Comparison of ENCODE assay signal across 6 cellular contexts in the genomic region with DNA sequence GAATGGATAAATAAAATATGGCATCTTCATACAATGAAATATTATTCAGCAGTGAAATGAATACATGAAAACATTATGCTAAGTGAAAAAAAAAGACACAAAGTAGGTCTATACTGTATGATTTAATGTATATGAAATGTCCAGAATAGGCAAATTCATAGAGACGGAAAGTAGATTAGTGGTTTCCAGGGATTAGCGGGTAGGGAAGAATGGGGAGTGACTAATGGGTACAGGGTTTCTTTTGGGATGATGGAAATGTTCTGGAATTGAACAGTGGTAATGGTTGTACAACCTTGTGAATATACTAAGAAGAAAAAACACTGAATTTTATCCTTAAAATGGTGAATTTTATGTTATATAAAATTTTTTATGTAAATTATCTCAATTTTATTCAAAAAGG. TPM values are rescaled to one million over a fixed set of nuclear protein-coding genes. Genes with fewer than 3 reads are reported as not detected.
"Had no signal": no experiment of that assay in that cellular context is flagged by ENCODE, and none has a peak within 500 bp of the region (broad histone marks: within the 10 kb centered on the region; RNA-seq: fewer than 3 reads in every experiment).

No MANE protein-coding gene starts in this region.

- H3K27ac Mint-ChIP-seq: GM23338, H9 had no signal

- H3K4me2 ChIP-seq: GM23338 had no signal

- DNase-seq: H9, IMR-90 had no signal

- H3K4me3 ChIP-seq: GM23338, K562 had no signal

- H3K9me3 Mint-ChIP-seq: GM23338, H9 had no signal

- H2AFZ ChIP-seq: GM23338 had no signal

- H3K4me3 Mint-ChIP-seq: GM23338, H9 had no signal

RNA-seq across cellular contexts. Expression of a gene that starts 8.5 kb away (rescaled TPM):
- total RNA-seq: HT-29, K562 had no signal
- polyA plus RNA-seq: K562 had no signal

RNA-seq across cellular contexts. Expression of a gene that starts 31.0 kb away (rescaled TPM):
- total RNA-seq: GM23338, H1, HT-29, IMR-90, K562 had no signal
- polyA plus RNA-seq: K562 had no signal

RNA-seq across cellular contexts. Expression of a gene that starts 32.8 kb away (rescaled TPM):
- total RNA-seq: IMR-90 had no signal
- polyA plus RNA-seq: K562 had no signal
